23 cellular contexts compared by ENCODE assay signal in the genomic region with DNA sequence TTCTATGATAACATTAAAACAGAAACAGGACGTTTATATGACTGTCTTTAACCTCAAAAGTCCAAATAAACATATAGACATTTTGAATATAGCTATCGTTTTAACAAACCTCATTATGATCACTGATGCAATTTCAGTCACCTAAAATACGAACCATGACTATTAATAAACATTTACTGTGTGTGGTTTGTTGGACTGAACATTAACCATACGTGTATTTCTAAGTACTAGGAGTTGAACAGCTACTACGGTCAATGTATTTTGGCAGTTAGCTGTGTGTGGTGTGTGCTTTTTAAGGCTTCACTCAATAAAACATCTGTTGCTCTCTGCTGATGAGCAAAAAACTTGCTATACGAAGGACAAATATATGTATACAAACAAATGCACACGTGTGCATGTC.
"Had no signal": no experiment of that assay in that cellular context is flagged by ENCODE, and none has a peak within 500 bp of the region (broad histone marks: within the 10 kb centered on the region; RNA-seq: fewer than 3 reads in every experiment).

No MANE protein-coding gene starts in this region.

- H3K27ac Mint-ChIP-seq: activated CD8-positive, alpha-beta T cell treated with anti-CD3 and anti-CD28 coated beads, Interleukin-2, amount 10 ng/mL, durations not matched to agents 7 days and 5 days; activated naive CD4-positive, alpha-beta T cell treated with anti-CD3 and anti-CD28 coated beads, Interleukin-2, amount 50 U/mL, for 24 hours; T-helper 17 cell; WTC11 had no signal

- H3K4me3 ChIP-seq: body of pancreas, MG63, PC-9 had no signal

- H3K36me3 Mint-ChIP-seq: WTC11 had no signal

- H3K27ac ChIP-seq: body of pancreas, PC-9 had no signal

- ATAC-seq: activated CD8-positive, alpha-beta T cell treated with anti-CD3 and anti-CD28 coated beads, Interleukin-2, amount 10 ng/mL, durations not matched to agents 7 days and 5 days; body of pancreas; T-helper 17 cell; WTC11 had no signal

- H3K9me3 ChIP-seq: body of pancreas, MG63 had no signal

- DNase-seq: activated CD4-positive, alpha-beta T cell treated with anti-CD3 and anti-CD28 coated beads for 48 hours; activated CD4-positive, alpha-beta T cell treated with anti-CD3 and anti-CD28 coated beads, Interleukin-2, amount 50 U/mL, for 4 hours; activated CD4-positive, CD25-positive, alpha-beta regulatory T cell treated with anti-CD3 and anti-CD28 coated beads, Interleukin-2, amount 50 U/mL, for 72 hours; activated CD8-positive, alpha-beta memory T cell treated with anti-CD3 and anti-CD28 coated beads, Interleukin-2, amount 50 U/mL, for 48 hours; activated CD8-positive, alpha-beta T cell treated with anti-CD3 and anti-CD28 coated beads, Interleukin-2, amount 10 ng/mL, durations not matched to agents 7 days and 5 days; activated T-cell treated with anti-CD3 and anti-CD28 coated beads, Interleukin-2, amount 50 U/mL, for 1 hour; aorta; body of pancreas; MG63; MV-4-11; NCI-H1092 treated with DMSO at 0.1 percent for 48 hours; NCI-H1436; NCI-H1694 treated with DMSO at 0.1 percent for 48 hours; NCI-H2029 treated with DMSO at 0.1 percent for 48 hours; NCI-H510A treated with DMSO at 0.1 percent for 48 hours; NCI-H69; SHP77 treated with DMSO at 0.1 percent for 48 hours; T-helper 17 cell; T-helper 9 cell had no signal

- H2AFZ ChIP-seq: PC-9 had no signal

- H3K27me3 Mint-ChIP-seq: activated naive CD4-positive, alpha-beta T cell treated with anti-CD3 and anti-CD28 coated beads, Interleukin-2, amount 50 U/mL, for 24 hours; central memory CD8-positive, alpha-beta T cell; T-helper 17 cell had no signal

- H3K4me3 Mint-ChIP-seq: activated CD8-positive, alpha-beta T cell treated with anti-CD3 and anti-CD28 coated beads, Interleukin-2, amount 10 ng/mL, durations not matched to agents 7 days and 5 days; activated naive CD4-positive, alpha-beta T cell treated with anti-CD3 and anti-CD28 coated beads, Interleukin-2, amount 50 U/mL, for 24 hours; central memory CD8-positive, alpha-beta T cell; T-helper 17 cell; WTC11 had no signal

- H3K27me3 ChIP-seq: body of pancreas, MG63 had no signal

- H3K4me1 Mint-ChIP-seq: central memory CD8-positive, alpha-beta T cell; T-helper 17 cell had no signal

- H3K36me3 ChIP-seq: MG63 had no signal

- H3K4me2 ChIP-seq: PC-9 had no signal

- H3K9me3 Mint-ChIP-seq: activated naive CD4-positive, alpha-beta T cell treated with anti-CD3 and anti-CD28 coated beads, Interleukin-2, amount 50 U/mL, for 24 hours; central memory CD8-positive, alpha-beta T cell; WTC11 had no signal

- H3K4me1 ChIP-seq: body of pancreas had no signal
